ENCODE assay signal across 2 cellular contexts in genomic region chr2:17058772-17059402, GRCh38.
A peak's percentile ranks its signal among the peaks of the same experiment; 100 is the strongest.
TF ChIP-seq lines count a peak whose summit lies in the region.

No MANE protein-coding gene starts in this region.

TF ChIP-seq in H1, 55 proteins besides CTCF, POLR2A, EP300 and RAD21 (continued from another document and continues in another):
- TF ChIP-seq RNF2 (IDR thresholded peaks at IDR 0.05; ENCODE audit: borderline replicate concordance, low read depth, low read length, missing control alignments, poor library complexity, severe bottlenecking) (no peak), CEBPB (IDR thresholded peaks at IDR 0.05; ENCODE audit: low read depth, low read length) (peak; percentile 25; the same call in 1 of the 2 replicates), GABPA (IDR thresholded peaks at IDR 0.05; ENCODE audit: borderline replicate concordance, insufficient read depth, low read length) (no peak), TEAD4 (IDR thresholded peaks at IDR 0.05; ENCODE audit: low read depth, low read length) (peak; percentile 60; the same call in 1 of the 2 replicates), JUN (IDR thresholded peaks at IDR 0.05; ENCODE audit: low read depth, low read length) (no peak), ZNF274 (IDR thresholded peaks at IDR 0.05; ENCODE audit: borderline replicate concordance, extremely low read depth, low read length) (no peak), SP1 (IDR thresholded peaks at IDR 0.05; ENCODE audit: low read depth, low read length) (no peak), MAFK (IDR thresholded peaks at IDR 0.05; ENCODE audit: low read depth, low read length) (peak; percentile 25), CBX8 (IDR thresholded peaks at IDR 0.05; ENCODE audit: borderline replicate concordance, low read depth, low read length) (no peak), SIN3A (conservative IDR thresholded peaks at IDR 0.05 in 1 of 2, IDR thresholded peaks at IDR 0.05 in 1 of 2; ENCODE audit: low read depth in 1 of 2, low read length in 2 of 2) (peak; percentile 74 to 90), RBBP5 (IDR thresholded peaks at IDR 0.05; ENCODE audit: borderline replicate concordance, low read depth, low read length) (no peak), CHD2 (IDR thresholded peaks at IDR 0.05; ENCODE audit: low read length) (no peak), BRCA1 (IDR thresholded peaks at IDR 0.05; ENCODE audit: low read depth, low read length) (no peak), SP2 (IDR thresholded peaks at IDR 0.05; ENCODE audit: low read length) (no peak), EGR1 (IDR thresholded peaks at IDR 0.05; ENCODE audit: borderline replicate concordance, low read depth, low read length) (no peak), CTBP2 (IDR thresholded peaks at IDR 0.05; ENCODE audit: borderline replicate concordance, insufficient read depth, insufficient read length, low read length) (no peak), ATF3 (IDR thresholded peaks at IDR 0.05; ENCODE audit: insufficient read depth, low read depth, low read length) (no peak), TAF1 (IDR thresholded peaks at IDR 0.05; ENCODE audit: low read depth, low read length) (no peak), NRF1 (IDR thresholded peaks at IDR 0.05; ENCODE audit: low read depth, low read length) (no peak), TBP (IDR thresholded peaks at IDR 0.05; ENCODE audit: low read depth, low read length) (no peak), SAP30 (IDR thresholded peaks at IDR 0.05; ENCODE audit: insufficient read depth, insufficient replicate concordance, low read length) (no peak), BCL11A (IDR thresholded peaks at IDR 0.05; ENCODE audit: low read depth in 2 of 2, low read length in 2 of 2) (no peak)

TF ChIP-seq in neural cell, 6 proteins besides CTCF, POLR2A, EP300 and RAD21 (continued from another document):
- peak; percentile 24 for TF ChIP-seq REST (IDR thresholded peaks at IDR 0.05; ENCODE audit: borderline replicate concordance)
- no peak for TF ChIP-seq EZH2 (IDR thresholded peaks at IDR 0.05; ENCODE audit: borderline replicate concordance, insufficient read depth, low read length, poor library complexity, severe bottlenecking)
